In the genomic region with DNA sequence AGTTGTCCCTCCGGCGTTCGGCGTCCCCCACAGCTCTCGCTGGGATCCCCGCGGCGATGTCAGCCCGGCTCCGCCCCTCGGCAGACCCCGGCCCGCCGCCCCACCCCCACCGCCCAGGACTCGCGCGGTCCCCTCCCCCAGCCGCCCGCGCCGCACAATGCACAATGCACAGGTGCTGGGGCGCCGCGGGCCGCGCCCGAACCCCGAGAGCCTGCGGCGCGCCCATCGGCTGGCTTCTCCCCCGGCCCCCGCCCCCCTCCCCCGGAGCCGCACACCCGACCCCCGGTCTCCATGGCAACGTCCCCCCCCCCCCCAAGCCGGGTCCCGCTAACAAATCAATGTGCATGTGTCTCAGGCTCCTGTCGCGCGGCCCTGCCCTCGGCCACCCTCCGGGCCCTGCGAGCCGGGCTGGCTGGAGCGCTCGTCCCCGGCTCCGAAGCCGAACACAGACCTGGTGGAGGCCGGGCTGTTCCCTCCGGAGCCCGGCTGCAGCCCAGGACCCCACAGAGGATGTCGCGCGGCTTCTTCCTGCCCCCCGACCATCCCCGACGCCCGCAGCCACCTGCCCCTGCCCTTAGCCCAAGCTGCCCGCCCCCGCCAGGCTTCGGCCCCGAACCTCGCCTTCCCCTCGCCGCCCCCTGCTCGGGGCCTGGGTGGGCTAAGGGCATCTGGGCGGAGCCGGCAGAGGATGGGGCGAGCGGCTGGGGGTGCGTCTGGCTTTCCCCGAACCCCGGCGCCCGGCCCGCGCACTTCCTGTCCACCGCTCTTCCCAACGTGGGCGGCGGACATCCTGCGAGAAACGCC, we compare ENCODE assay signal across 8 cellular contexts. TPM values are rescaled to one million over a fixed set of nuclear protein-coding genes. Genes with fewer than 3 reads are reported as not detected.
DNase-seq lines count a peak whose midpoint lies in the region; ATAC-seq and TF ChIP-seq lines count a peak whose summit lies in the region.

No MANE protein-coding gene starts in this region.

- in situ Hi-C loops in GM13977 (cut with MboI; ENCODE audit: low pct_unique_long_range_greater_than_20kb, low sequenced_read_pairs, unreplicated experiment), result loop anchor here (10.0 to 25.0 kb wide), 2 partner anchors 47 to 165 kb away; no protein-coding TSS in a partner anchor

- ATAC-seq in HG02763 (IDR thresholded peaks at IDR 0.05; ENCODE audit: unreplicated experiment), result peak; percentile 14
- ATAC-seq in esophagus mucosa, result peak; percentile 30
- no peak for ATAC-seq in HG02798 (IDR thresholded peaks at IDR 0.05; ENCODE audit: poor library complexity, unreplicated experiment)

- H3K4me1 ChIP-seq in prostate gland (replicated peaks), result peaks cover 13% of the 10 kb centered on the region

- peak; percentile 74 for DNase-seq in GM13977 (ENCODE audit: low spot score)
- peak; percentile 74 for DNase-seq in RKO (ENCODE audit: low spot score)
- no peak for DNase-seq in prostate gland (ENCODE audit: low spot score)
- DNase-seq in medulla oblongata (ENCODE audit: extremely low spot score), result no peak
- no peak for DNase-seq in AML-193 (lab: John Stamatoyannopoulos, UW)

- no peak for TF ChIP-seq POLR2A in prostate gland (IDR thresholded peaks at IDR 0.05)

- H3K27ac ChIP-seq in prostate gland, result peak overlapping the region; percentile 50 to 75

- peak overlapping the region; percentile 61 to 70 for H3K4me3 ChIP-seq in prostate gland

- no peaks in the 10 kb centered on the region for H3K9me3 ChIP-seq in prostate gland

- peaks cover 41% of the 10 kb centered on the region for H3K27me3 ChIP-seq in prostate gland (replicated peaks; ENCODE audit: insufficient read depth)

- intact Hi-C loops in prostate gland (cut with DNase I), result loop anchor here (5.0 kb wide), 2 partner anchors 40 to 195 kb away; a partner anchor contains a TSS

- H3K36me3 ChIP-seq in prostate gland, result no peaks in the 10 kb centered on the region

- TF ChIP-seq CTCF in GM13977 (IDR thresholded peaks at IDR 0.05; ENCODE audit: extremely low read depth, insufficient read depth, missing control alignments) (no peak), prostate gland (IDR thresholded peaks at IDR 0.05) (no peak)

- 1% methylated on average over 47 of the region's 89 CpGs for WGBS in prostate gland

RNA-seq across cellular contexts. Expression of a gene that starts 0.8 kb away (rescaled TPM):
- 3.8 TPM for total RNA-seq in esophagus mucosa
- total RNA-seq in prostate gland, result 1 to 10 TPM; 4.7 to 4.8 TPM

RNA-seq across cellular contexts. Expression of a gene that starts 19.7 kb away (rescaled TPM):
- total RNA-seq in esophagus mucosa, result 3.8 TPM
- total RNA-seq in prostate gland, result 10 to 100 TPM in 1 of 2 donors, 1 to 10 TPM in 1; 2.0 to 17.0 TPM

RNA-seq across cellular contexts. Expression of a gene that starts 41.5 kb away (rescaled TPM):
- 25.2 TPM for total RNA-seq in esophagus mucosa
- 10 to 100 TPM; 28.0 to 28.5 TPM for total RNA-seq in prostate gland

Comparison
In these comparisons a context has a peak if more than half of its experiments do, and no peak if none do; other contexts are left out.
1. DNase-seq: peak in GM13977 (single experiment) and RKO (single experiment); none in prostate gland (single experiment), medulla oblongata (single experiment) and AML-193 (0 of 2).